Comparison of ENCODE assay signal across 8 cellular contexts in genomic region chr2:130836501-130837174, GRCh38. TPM values are rescaled to one million over a fixed set of nuclear protein-coding genes. Genes with fewer than 3 reads are reported as not detected.
A peak's percentile ranks its signal among the peaks of the same experiment; 100 is the strongest.
DNase-seq lines count a peak whose midpoint lies in the region; ATAC-seq and TF ChIP-seq lines count a peak whose summit lies in the region.

TSS of gene ARHGEF4 (plus strand) at chr2:130836914. CDS start at chr2:130836954, 40 bp downstream.

- no peaks in the 10 kb centered on the region for H3K9me3 ChIP-seq in CD4-positive, CD25-positive, alpha-beta regulatory T cell (ENCODE audit: control insufficient read depth in 2 of 2, low read length in 2 of 2)
- no peaks in the 10 kb centered on the region for H3K9me3 ChIP-seq in endodermal cell (ENCODE audit: control insufficient read depth, low read length)

- no peak within 1 kb of the TSS for H3K27ac ChIP-seq in CD4-positive, CD25-positive, alpha-beta regulatory T cell (ENCODE audit: insufficient read depth, low read length, poor library complexity, severe bottlenecking)
- no peak within 1 kb of the TSS for H3K27ac ChIP-seq in endodermal cell (ENCODE audit: low read depth, low read length)

- no peak within 1 kb of the TSS for H3K27ac Mint-ChIP-seq in CD4-positive, CD25-positive, alpha-beta regulatory T cell
- H3K27ac Mint-ChIP-seq in endodermal cell = no peak within 1 kb of the TSS
- no peak within 1 kb of the TSS for H3K27ac Mint-ChIP-seq in natural killer cell

- intact Hi-C loops in natural killer cell (cut with micrococcal nuclease) = no loop called here

- 4 to 8% methylated on average over 9 to 70 of the region's 70 CpGs for WGBS in endodermal cell (ENCODE audit: insufficient coverage in 1 of 2, insufficient read length in 1 of 2), 2 experiments

- no peak within 1 kb of the TSS for H3K9ac ChIP-seq in endodermal cell (ENCODE audit: extremely low read depth, low read length, poor library complexity, severe bottlenecking)

- H3K4me3 Mint-ChIP-seq in CD4-positive, CD25-positive, alpha-beta regulatory T cell = peak within 1 kb of the TSS in 2 of 4 donors; percentile 8 to 31
- peak within 1 kb of the TSS; percentile 47 for H3K4me3 Mint-ChIP-seq in endodermal cell
- H3K4me3 Mint-ChIP-seq in natural killer cell = peak within 1 kb of the TSS; percentile 64

- no peak for TF ChIP-seq CTCF in endodermal cell (conservative IDR thresholded peaks at IDR 0.05)
- no peak for TF ChIP-seq CTCF in natural killer cell (IDR thresholded peaks at IDR 0.05)

- H3K9me3 Mint-ChIP-seq in CD4-positive, CD25-positive, alpha-beta regulatory T cell = peaks cover 0 to 2% (median 0%) of the 10 kb centered on the region in 7 donors
- H3K9me3 Mint-ChIP-seq in endodermal cell (no peaks in the 10 kb centered on the region), natural killer cell (no peaks in the 10 kb centered on the region)

- H3K36me3 ChIP-seq in CD4-positive, CD25-positive, alpha-beta regulatory T cell (ENCODE audit: control insufficient read depth, insufficient read depth, low read length) = no peaks in the 10 kb centered on the region
- H3K36me3 ChIP-seq in endodermal cell (ENCODE audit: control insufficient read depth, insufficient read depth, low read length) = no peaks in the 10 kb centered on the region

- no peaks in the 10 kb centered on the region for H3K27me3 ChIP-seq in CD4-positive, CD25-positive, alpha-beta regulatory T cell (ENCODE audit: control insufficient read depth, insufficient read depth, low read length)
- H3K27me3 ChIP-seq in endodermal cell (ENCODE audit: control insufficient read depth, insufficient read depth, low read length, poor library complexity, severe bottlenecking) = peaks cover 45% of the 10 kb centered on the region

- no peak within 1 kb of the TSS for H3K4me3 ChIP-seq in CD4-positive, CD25-positive, alpha-beta regulatory T cell (ENCODE audit: low read depth, low read length)
- H3K4me3 ChIP-seq in endodermal cell (ENCODE audit: low read length) = peak within 1 kb of the TSS; percentile 49

- peaks cover 11% of the 10 kb centered on the region for H3K4me1 ChIP-seq in CD4-positive, CD25-positive, alpha-beta regulatory T cell (ENCODE audit: control insufficient read depth, insufficient read depth, low read length, poor library complexity, severe bottlenecking)
- peaks cover 12% of the 10 kb centered on the region for H3K4me1 ChIP-seq in endodermal cell (ENCODE audit: control insufficient read depth, insufficient read depth, low read length)

- H3K4me1 Mint-ChIP-seq in CD4-positive, CD25-positive, alpha-beta regulatory T cell = peaks cover 0 to 3% (median 0%) of the 10 kb centered on the region in 4 donors
- H3K4me1 Mint-ChIP-seq in endodermal cell (peaks cover 20% of the 10 kb centered on the region), natural killer cell (no peaks in the 10 kb centered on the region)

- no peaks in the 10 kb centered on the region for H3K36me3 Mint-ChIP-seq in CD4-positive, CD25-positive, alpha-beta regulatory T cell
- no peaks in the 10 kb centered on the region for H3K36me3 Mint-ChIP-seq in endodermal cell (ENCODE audit: low read depth)
- H3K36me3 Mint-ChIP-seq in natural killer cell = no peaks in the 10 kb centered on the region

- peak; percentile 43 to 47 for ATAC-seq in CD4-positive, CD25-positive, alpha-beta regulatory T cell (ENCODE audit: low read depth in 2 of 2)
- ATAC-seq in GM19463 (IDR thresholded peaks at IDR 0.05; ENCODE audit: unreplicated experiment) (peak; percentile 67), natural killer cell (peak in 2 of 3 donors; percentile 59 to 77)

- DNase-seq in CD4-positive, CD25-positive, alpha-beta regulatory T cell = peak in 1 of 3 donors; percentile 44
- DNase-seq in RPMI8226 = peak; percentile 48
- DNase-seq in endodermal cell = peak; percentile 95
- DNase-seq in natural killer cell = no peak
- no peak for DNase-seq in OCI-M2 (lab: John Stamatoyannopoulos, UW; ENCODE audit: unreplicated experiment)
- DNase-seq in GOT3 (lab: John Stamatoyannopoulos, UW) = no peak
- no peak for DNase-seq in inferior parietal cortex (ENCODE audit: extremely low spot score)

- H3K27me3 Mint-ChIP-seq in CD4-positive, CD25-positive, alpha-beta regulatory T cell = peaks cover 15% of the 10 kb centered on the region
- H3K27me3 Mint-ChIP-seq in endodermal cell (ENCODE audit: insufficient read depth) = peaks cover 45% of the 10 kb centered on the region
- H3K27me3 Mint-ChIP-seq in natural killer cell (ENCODE audit: low read depth in 2 of 2) = peaks cover 20 to 27% of the 10 kb centered on the region in 2 donors

RNA-seq across cellular contexts. Expression of gene ARHGEF4, which starts in this region (rescaled TPM):
- total RNA-seq in CD4-positive, CD25-positive, alpha-beta regulatory T cell = 1.7 TPM
- polyA plus RNA-seq in CD4-positive, CD25-positive, alpha-beta regulatory T cell = under 1 TPM in 3 of 4 donors, not detected in 1; 0.22 to 0.69 (median 0.27) TPM
- 10 to 100 TPM; 50.3 to 54.7 TPM for total RNA-seq in endodermal cell
- 18.8 TPM for polyA plus RNA-seq in endodermal cell (2013, experiment 1 of 2)
- polyA plus RNA-seq in endodermal cell (2013, experiment 2 of 2) = 16.0 TPM
- under 1 TPM in 1 of 3 donors, not detected in 2; 0.11 TPM for total RNA-seq in natural killer cell

Comparison
In these comparisons a context has a peak if more than half of its experiments do, and no peak if none do; other contexts are left out.
1. RNA of gene ARHGEF4 (total RNA-seq): 50.3 to 54.7 TPM in endodermal cell; 1.7 TPM in CD4-positive, CD25-positive, alpha-beta regulatory T cell (single experiment) and 0.11 TPM in natural killer cell; every median in the first group is over 10 times any median in the second.
2. Peak in ATAC-seq in natural killer cell; RNA of the gene not detected or under 1 TPM.
3. DNase-seq: peak in RPMI8226 (single experiment) and endodermal cell (single experiment); none in natural killer cell (single experiment), OCI-M2 (single experiment), GOT3 (single experiment) and inferior parietal cortex (single experiment).
4. Peak in every context shown above with its lines, with median percentiles within 50 percentile points of each other: ATAC-seq.